In the genomic region with DNA sequence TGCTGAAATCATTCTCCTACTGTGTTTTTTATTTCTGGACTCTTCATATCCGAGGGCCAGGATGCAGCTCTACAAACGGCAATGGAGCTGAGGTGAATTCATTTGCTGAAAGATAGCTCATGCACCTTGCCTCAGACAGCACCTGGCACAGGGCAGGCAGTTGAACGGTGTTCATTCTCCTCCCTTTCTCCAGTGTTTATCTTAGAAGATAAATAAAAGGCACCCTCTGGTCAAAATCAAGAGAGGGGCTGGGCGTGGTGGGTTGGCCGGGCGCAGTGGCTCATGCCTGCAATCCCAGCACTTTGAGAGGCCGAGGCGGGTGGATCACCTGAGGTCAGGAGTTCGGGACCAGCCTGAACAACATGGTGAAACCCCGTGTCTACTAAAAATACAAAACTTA, we compare ENCODE assay signal across 19 cellular contexts.
DNase-seq lines count a peak whose midpoint lies in the region; ATAC-seq and TF ChIP-seq lines count a peak whose summit lies in the region.
"Had no signal": no experiment of that assay in that cellular context is flagged by ENCODE, and none has a peak within 500 bp of the region (broad histone marks: within the 10 kb centered on the region; RNA-seq: fewer than 3 reads in every experiment).

No MANE protein-coding gene starts in this region.

- peak overlapping the region; percentile 6 for H3K27ac ChIP-seq in suprapubic skin
- H3K27ac ChIP-seq: RWPE1, sigmoid colon had no signal

- no peak for DNase-seq in activated CD8-positive, alpha-beta memory T cell treated with anti-CD3 and anti-CD28 coated beads, Interleukin-2, amount 10 ng/mL, durations not matched to agents 7 days and 5 days
- DNase-seq in activated CD8-positive, alpha-beta memory T cell treated with anti-CD3 and anti-CD28 coated beads, Interleukin-2, amount 50 U/mL, for 4 hours, result no peak
- DNase-seq in NCI-H69 (lab: John Stamatoyannopoulos, UW) (peak; percentile 61), left kidney (ENCODE audit: low read depth, low spot score) (peak; percentile 16), suprapubic skin (ENCODE audit: low spot score in 2 of 2) (no peak), omental fat pad (ENCODE audit: low spot score) (no peak), occipital lobe (lab: John Stamatoyannopoulos, UW) (no peak)
- no peak for DNase-seq in activated CD8-positive, alpha-beta T cell treated with anti-CD3 and anti-CD28 coated beads, Interleukin-2, amount 10 ng/mL, durations not matched to agents 7 days and 5 days
- DNase-seq: activated CD4-positive, alpha-beta T cell treated with anti-CD3 and anti-CD28 coated beads, Interleukin-2, amount 50 U/mL, for 48 hours; activated T-cell treated with anti-CD3 and anti-CD28 coated beads, Interleukin-2, amount 50 U/mL, for 24 hours; CD8-positive, alpha-beta memory T cell; hypothalamus; NCI-H187 treated with DMSO at 0.1 percent for 48 hours; NK-92 treated with Interleukin-12 subunit alpha and Interleukin-12 subunit beta, amount 100 ng/mL, for 24 hours; sigmoid colon had no signal

- no peak for TF ChIP-seq CTCF in suprapubic skin (IDR thresholded peaks at IDR 0.05)
- TF ChIP-seq CTCF in omental fat pad (IDR thresholded peaks at IDR 0.05), result no peak

- peaks cover 3% of the 10 kb centered on the region for H3K36me3 ChIP-seq in suprapubic skin
- H3K36me3 ChIP-seq: sigmoid colon had no signal

- TF ChIP-seq POLR2A in suprapubic skin (IDR thresholded peaks at IDR 0.05), result no peak

- CTCF ChIA-PET in activated CD8-positive, alpha-beta memory T cell treated with anti-CD3 and anti-CD28 coated beads, Interleukin-2, amount 10 ng/mL, durations not matched to agents 7 days and 5 days (lab: Charles Lee), result interaction anchor here (0.6 to 1.1 kb wide), 4 partner anchors 11 to 138 kb away, joined by 3 to 8 read pairs (median 3); no protein-coding TSS in a partner anchor
- CTCF ChIA-PET in activated CD8-positive, alpha-beta T cell treated with anti-CD3 and anti-CD28 coated beads, Interleukin-2, amount 10 ng/mL, durations not matched to agents 7 days and 5 days (lab: Charles Lee), result interaction anchor here (0.7 to 4.3 kb wide), 5 partner anchors 11 to 108 kb away, joined by 3 to 37 read pairs (median 5); no protein-coding TSS in a partner anchor

- POLR2A ChIA-PET in activated CD8-positive, alpha-beta T cell treated with anti-CD3 and anti-CD28 coated beads, Interleukin-2, amount 10 ng/mL, durations not matched to agents 7 days and 5 days (lab: Charles Lee), result interaction anchor here (0.9 kb wide), 1 partner anchor 10 kb away, joined by 3 read pairs; no protein-coding TSS in a partner anchor

- no peak for ATAC-seq in activated CD8-positive, alpha-beta memory T cell treated with anti-CD3 and anti-CD28 coated beads, Interleukin-2, amount 10 ng/mL, durations not matched to agents 7 days and 5 days
- no peak for ATAC-seq in activated CD8-positive, alpha-beta T cell treated with anti-CD3 and anti-CD28 coated beads, Interleukin-2, amount 10 ng/mL, durations not matched to agents 7 days and 5 days
- ATAC-seq in omental fat pad (ENCODE audit: low FRiP score), result no peak
- ATAC-seq: GM23338 had no signal

- no peak for TF ChIP-seq EP300 in suprapubic skin (IDR thresholded peaks at IDR 0.05)

- no peaks in the 10 kb centered on the region for H3K9me3 ChIP-seq in suprapubic skin
- H3K9me3 ChIP-seq: sigmoid colon had no signal

- H3K9me3 Mint-ChIP-seq in activated CD8-positive, alpha-beta memory T cell treated with anti-CD3 and anti-CD28 coated beads, Interleukin-2, amount 10 ng/mL, durations not matched to agents 7 days and 5 days (ENCODE audit: low read depth), result no peaks in the 10 kb centered on the region
- H3K9me3 Mint-ChIP-seq in activated CD8-positive, alpha-beta T cell treated with anti-CD3 and anti-CD28 coated beads, Interleukin-2, amount 10 ng/mL, durations not matched to agents 7 days and 5 days (ENCODE audit: insufficient read depth), result no peaks in the 10 kb centered on the region
- H3K9me3 Mint-ChIP-seq: activated naive CD4-positive, alpha-beta T cell treated with anti-CD3 and anti-CD28 coated beads, Interleukin-2, amount 50 U/mL, for 24 hours; activated T-cell treated with anti-CD3 and anti-CD28 coated beads, Interleukin-2, amount 50 U/mL, for 24 hours; CD8-positive, alpha-beta memory T cell; GM23338; stimulated activated naive CD8-positive, alpha-beta T cell treated with anti-CD3 and anti-CD28 coated beads, Interleukin-15, Interleukin-2, amounts not matched to agents 100 ng/mL and 50 ng/mL, for 24 hours had no signal

- H3K27ac Mint-ChIP-seq in activated CD8-positive, alpha-beta memory T cell treated with anti-CD3 and anti-CD28 coated beads, Interleukin-2, amount 10 ng/mL, durations not matched to agents 7 days and 5 days, result peak overlapping the region; percentile 46
- no peak overlapping the region for H3K27ac Mint-ChIP-seq in activated CD8-positive, alpha-beta T cell treated with anti-CD3 and anti-CD28 coated beads, Interleukin-2, amount 10 ng/mL, durations not matched to agents 7 days and 5 days
- H3K27ac Mint-ChIP-seq: activated naive CD4-positive, alpha-beta T cell treated with anti-CD3 and anti-CD28 coated beads, Interleukin-2, amount 50 U/mL, for 24 hours; stimulated activated naive CD8-positive, alpha-beta T cell treated with anti-CD3 and anti-CD28 coated beads, Interleukin-15, Interleukin-2, amounts not matched to agents 100 ng/mL and 50 ng/mL, for 24 hours had no signal

- H3K27me3 ChIP-seq in suprapubic skin, result no peaks in the 10 kb centered on the region
- H3K27me3 ChIP-seq: sigmoid colon had no signal

- H3K4me3 ChIP-seq in suprapubic skin, result no peak overlapping the region
- H3K4me3 ChIP-seq: sigmoid colon had no signal

- no peak overlapping the region for H3K4me3 Mint-ChIP-seq in activated CD8-positive, alpha-beta memory T cell treated with anti-CD3 and anti-CD28 coated beads, Interleukin-2, amount 10 ng/mL, durations not matched to agents 7 days and 5 days
- H3K4me3 Mint-ChIP-seq in activated CD8-positive, alpha-beta T cell treated with anti-CD3 and anti-CD28 coated beads, Interleukin-2, amount 10 ng/mL, durations not matched to agents 7 days and 5 days, result no peak overlapping the region
- H3K4me3 Mint-ChIP-seq: activated naive CD4-positive, alpha-beta T cell treated with anti-CD3 and anti-CD28 coated beads, Interleukin-2, amount 50 U/mL, for 24 hours; activated T-cell treated with anti-CD3 and anti-CD28 coated beads, Interleukin-2, amount 50 U/mL, for 24 hours; stimulated activated naive CD8-positive, alpha-beta T cell treated with anti-CD3 and anti-CD28 coated beads, Interleukin-15, Interleukin-2, amounts not matched to agents 100 ng/mL and 50 ng/mL, for 24 hours had no signal

- H3K4me1 Mint-ChIP-seq in activated CD8-positive, alpha-beta memory T cell treated with anti-CD3 and anti-CD28 coated beads, Interleukin-2, amount 10 ng/mL, durations not matched to agents 7 days and 5 days, result peaks cover 76% of the 10 kb centered on the region
- peaks cover 86% of the 10 kb centered on the region for H3K4me1 Mint-ChIP-seq in activated CD8-positive, alpha-beta T cell treated with anti-CD3 and anti-CD28 coated beads, Interleukin-2, amount 10 ng/mL, durations not matched to agents 7 days and 5 days (ENCODE audit: low read depth)

- 78% methylated on average over 10 of the region's 10 CpGs for WGBS in suprapubic skin

- peaks cover 30% of the 10 kb centered on the region for H3K4me1 ChIP-seq in suprapubic skin
- H3K4me1 ChIP-seq: sigmoid colon had no signal

- H3K27me3 Mint-ChIP-seq in activated CD8-positive, alpha-beta memory T cell treated with anti-CD3 and anti-CD28 coated beads, Interleukin-2, amount 10 ng/mL, durations not matched to agents 7 days and 5 days, result no peaks in the 10 kb centered on the region
- no peaks in the 10 kb centered on the region for H3K27me3 Mint-ChIP-seq in activated CD8-positive, alpha-beta T cell treated with anti-CD3 and anti-CD28 coated beads, Interleukin-2, amount 10 ng/mL, durations not matched to agents 7 days and 5 days (ENCODE audit: low read depth)
- H3K27me3 Mint-ChIP-seq: activated naive CD4-positive, alpha-beta T cell treated with anti-CD3 and anti-CD28 coated beads, Interleukin-2, amount 50 U/mL, for 24 hours; activated T-cell treated with anti-CD3 and anti-CD28 coated beads, Interleukin-2, amount 50 U/mL, for 24 hours; CD8-positive, alpha-beta memory T cell; stimulated activated naive CD8-positive, alpha-beta T cell treated with anti-CD3 and anti-CD28 coated beads, Interleukin-15, Interleukin-2, amounts not matched to agents 100 ng/mL and 50 ng/mL, for 24 hours had no signal

- H3K36me3 Mint-ChIP-seq in activated CD8-positive, alpha-beta memory T cell treated with anti-CD3 and anti-CD28 coated beads, Interleukin-2, amount 10 ng/mL, durations not matched to agents 7 days and 5 days, result peaks cover 28% of the 10 kb centered on the region
- peaks cover 30% of the 10 kb centered on the region for H3K36me3 Mint-ChIP-seq in activated CD8-positive, alpha-beta T cell treated with anti-CD3 and anti-CD28 coated beads, Interleukin-2, amount 10 ng/mL, durations not matched to agents 7 days and 5 days (ENCODE audit: low read depth)
- H3K36me3 Mint-ChIP-seq: activated naive CD4-positive, alpha-beta T cell treated with anti-CD3 and anti-CD28 coated beads, Interleukin-2, amount 50 U/mL, for 24 hours had no signal

Comparison
In these comparisons a context has a peak if more than half of its experiments do, and no peak if none do; other contexts are left out.
1. DNase-seq: peak in NCI-H69 (single experiment) and left kidney (single experiment); none in activated CD8-positive, alpha-beta memory T cell treated with anti-CD3 and anti-CD28 coated beads, Interleukin-2, amount 10 ng/mL, durations not matched to agents 7 days and 5 days (single experiment), activated CD8-positive, alpha-beta memory T cell treated with anti-CD3 and anti-CD28 coated beads, Interleukin-2, amount 50 U/mL, for 4 hours (single experiment), suprapubic skin (0 of 2), activated CD8-positive, alpha-beta T cell treated with anti-CD3 and anti-CD28 coated beads, Interleukin-2, amount 10 ng/mL, durations not matched to agents 7 days and 5 days (single experiment), omental fat pad (single experiment) and occipital lobe (single experiment).